Comparison of ENCODE assay signal across 13 cellular contexts in genomic region chrX:131626681-131627296, GRCh38.
DNase-seq lines count a peak whose midpoint lies in the region; ATAC-seq and TF ChIP-seq lines count a peak whose summit lies in the region.
"Had no signal": no experiment of that assay in that cellular context is flagged by ENCODE, and none has a peak within 500 bp of the region (broad histone marks: within the 10 kb centered on the region; RNA-seq: fewer than 3 reads in every experiment).

No MANE protein-coding gene starts in this region.

- no peaks in the 10 kb centered on the region for H3K36me3 ChIP-seq in Panc1 (ENCODE audit: control insufficient read depth, insufficient read depth, low read length)
- H3K36me3 ChIP-seq: BLaER1 treated with 17β-estradiol and CSF1 and Interleukin-3, amounts not matched to agents 10 nM and 100 nM had no signal

- ATAC-seq in Panc1: no peak
- no peak for ATAC-seq in HG03565 (IDR thresholded peaks at IDR 0.05; ENCODE audit: unreplicated experiment)

- POLR2A ChIA-PET in Panc1 (lab: Charles Lee): no interaction called here

- in situ Hi-C loops in Panc1 (cut with HindIII; ENCODE audit: low pct_unique_long_range_greater_than_20kb, low sequenced_read_pairs): no loop called here

- H3K27me3 ChIP-seq in Panc1 (ENCODE audit: control insufficient read depth, insufficient read depth, low read length): peaks cover 25% of the 10 kb centered on the region

- peak; percentile 32 for TF ChIP-seq CTCF in 22Rv1 (IDR thresholded peaks at IDR 0.05)
- TF ChIP-seq CTCF in Panc1 (IDR thresholded peaks at IDR 0.05): peak; percentile 48; the same call in 1 of the 2 replicates
- peak; percentile 42 for TF ChIP-seq CTCF in fibroblast of villous mesenchyme (IDR thresholded peaks at IDR 0.05; ENCODE audit: insufficient read depth, low read depth, low read length)

- no peaks in the 10 kb centered on the region for H3K9me3 ChIP-seq in Panc1 (ENCODE audit: control insufficient read depth, insufficient read depth, low read depth, low read length)
- H3K9me3 ChIP-seq: BLaER1 treated with 17β-estradiol and CSF1 and Interleukin-3, amounts not matched to agents 10 nM and 100 nM had no signal

- DNase-seq in H4 (ENCODE audit: low spot score) (peak; percentile 35), Panc1 (ENCODE audit: low read depth, low spot score) (no peak), fibroblast of villous mesenchyme (ENCODE audit: low read depth) (peak; percentile 23), NOMO-1 treated with DMSO at 0.1 percent for 48 hours (lab: John Stamatoyannopoulos, UW; ENCODE audit: unreplicated experiment) (no peak), KG1 (lab: John Stamatoyannopoulos, UW) (no peak), NCI-H187 (lab: John Stamatoyannopoulos, UW) (no peak)
- DNase-seq: activated CD4-positive, alpha-beta T cell treated with anti-CD3 and anti-CD28 coated beads for 1 hour; activated effector memory CD4-positive, alpha-beta T cell treated with anti-CD3 and anti-CD28 coated beads, Interleukin-2, amount 50 U/mL, for 16 hours; central memory CD4-positive, alpha-beta T cell; SIG-M5 had no signal

- BruUV-seq in Panc1 (replicated peaks; lab: Mats Ljungman, UMichigan): no TSS peak

- H3K4me1 ChIP-seq in Panc1 (ENCODE audit: control insufficient read depth, insufficient read depth, low read length): no peaks in the 10 kb centered on the region
- H3K4me1 ChIP-seq: BLaER1 treated with 17β-estradiol and CSF1 and Interleukin-3, amounts not matched to agents 10 nM and 100 nM had no signal

- intact Hi-C loops in Panc1 (cut with micrococcal nuclease; ENCODE audit: unreplicated experiment): no loop called here

- H3K4me3 ChIP-seq in Panc1 (ENCODE audit: low read depth in 2 of 2, low read length in 2 of 2) (no peak overlapping the region), fibroblast of villous mesenchyme (ENCODE audit: low read depth, low read length) (no peak overlapping the region)
- H3K4me3 ChIP-seq: BLaER1 treated with 17β-estradiol and CSF1 and Interleukin-3, amounts not matched to agents 10 nM and 100 nM had no signal

- H3K27ac ChIP-seq in 22Rv1: no peak overlapping the region
- no peak overlapping the region for H3K27ac ChIP-seq in Panc1 (ENCODE audit: low read length)
- H3K27ac ChIP-seq: BLaER1 treated with 17β-estradiol and CSF1 and Interleukin-3, amounts not matched to agents 10 nM and 100 nM had no signal

- CTCF ChIA-PET in Panc1 (lab: Charles Lee): no interaction called here

Comparison
In these comparisons a context has a peak if more than half of its experiments do, and no peak if none do; other contexts are left out.
1. DNase-seq: peak in H4 (single experiment) and fibroblast of villous mesenchyme (single experiment); none in Panc1 (single experiment), NOMO-1 treated with DMSO at 0.1 percent for 48 hours (single experiment), KG1 (single experiment) and NCI-H187 (0 of 2).
2. Peak in every context shown above with its lines, with median percentiles within 50 percentile points of each other: CTCF ChIP-seq.